25 cellular contexts compared by ENCODE assay signal in the genomic region with DNA sequence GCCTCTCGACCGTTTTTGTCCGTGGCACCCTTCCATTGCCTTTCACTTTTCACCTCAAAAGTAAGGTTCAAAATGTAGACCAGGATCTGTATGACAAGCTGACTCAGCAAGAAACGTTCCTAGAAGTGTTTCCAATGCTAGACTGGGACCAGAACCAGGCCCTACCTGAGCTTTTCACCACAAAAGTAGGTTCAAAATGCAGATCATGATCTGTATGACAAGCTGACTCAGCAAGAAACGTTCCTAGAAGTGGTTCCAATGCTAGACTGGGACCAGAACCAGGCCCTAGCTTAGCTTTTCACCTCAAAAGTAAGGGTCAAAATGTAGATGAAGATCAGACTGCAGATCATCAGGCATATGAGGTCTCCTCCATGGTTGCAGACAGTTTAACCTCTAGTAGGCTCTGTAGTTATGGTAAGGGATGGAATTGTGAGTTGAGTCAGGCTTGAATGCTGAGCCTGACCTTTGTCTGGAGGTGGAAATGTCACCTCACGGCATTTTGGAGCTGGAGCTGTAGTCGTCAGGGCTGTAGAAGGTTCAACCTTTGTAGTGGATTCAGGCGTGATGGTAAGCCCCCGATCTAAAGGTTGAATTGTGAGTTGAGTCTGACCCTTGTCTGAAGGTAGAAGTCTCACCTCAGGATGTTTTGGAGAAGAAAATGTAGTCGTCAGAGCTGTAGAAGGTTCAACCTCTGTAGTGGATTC.
"Had no signal": no experiment of that assay in that cellular context is flagged by ENCODE, and none has a peak within 500 bp of the region (broad histone marks: within the 10 kb centered on the region; RNA-seq: fewer than 3 reads in every experiment).

No MANE protein-coding gene starts in this region.

- FAIRE-seq: endothelial cell of umbilical vein had no signal

- H3K4me1 Mint-ChIP-seq: naive thymus-derived CD8-positive, alpha-beta T cell; nephron progenitor cell; stimulated activated effector memory CD8-positive, alpha-beta T cell treated with anti-CD3 and anti-CD28 coated beads, Interleukin-12 subunit alpha, Interleukin-12 subunit beta, amount 100 ng/mL, for 72 hours had no signal

- H3K27me3 ChIP-seq: colonic mucosa, gastroesophageal sphincter, hepatocyte, right atrium auricular region, sigmoid colon, vagina had no signal

- H2AFZ ChIP-seq: hepatocyte had no signal

- H3K79me2 ChIP-seq: hepatocyte had no signal

- H3K4me3 ChIP-seq: colonic mucosa, esophagus muscularis mucosa, gastroesophageal sphincter, heart left ventricle, hepatocyte, lower lobe of right lung, prostate gland, right atrium auricular region, sigmoid colon, suprapubic skin, transverse colon, vagina had no signal

- DNase-seq: colonic mucosa; effector CD8-positive, alpha-beta T cell; foreskin keratinocyte; heart left ventricle; left colon; left ventricle myocardium superior; lower lobe of right lung; naive thymus-derived CD8-positive, alpha-beta T cell; nephron progenitor cell; nucleus accumbens; sigmoid colon; stimulated activated CD4-positive, alpha-beta T cell treated with anti-CD3 and anti-CD28 coated beads, Interleukin-2, amount 100 ng/mL, for 24 hours; stimulated activated CD4-positive, alpha-beta T cell treated with anti-CD3 and anti-CD28 coated beads, Interleukin-4, amount 100 ng/mL, for 24 hours; transverse colon had no signal

- H3K27ac ChIP-seq: colonic mucosa, esophagus muscularis mucosa, foreskin keratinocyte, gastroesophageal sphincter, heart left ventricle, hepatocyte, lower lobe of right lung, prostate gland, right atrium auricular region, sigmoid colon, suprapubic skin, transverse colon, vagina had no signal

- H3K4me1 ChIP-seq: colonic mucosa, foreskin keratinocyte, gastroesophageal sphincter, heart left ventricle, lower lobe of right lung, prostate gland, right atrium auricular region, sigmoid colon, transverse colon, vagina had no signal

- H3K9me3 ChIP-seq: colonic mucosa, esophagus muscularis mucosa, gastroesophageal sphincter, lower lobe of right lung, prostate gland, suprapubic skin, vagina had no signal

- ATAC-seq: foreskin keratinocyte; gastroesophageal sphincter; heart left ventricle; left colon; left ventricle myocardium superior; lower lobe of right lung; naive thymus-derived CD8-positive, alpha-beta T cell; stimulated activated effector memory CD8-positive, alpha-beta T cell treated with anti-CD3 and anti-CD28 coated beads, Interleukin-12 subunit alpha, Interleukin-12 subunit beta, amount 100 ng/mL, for 72 hours had no signal

- H3K27ac Mint-ChIP-seq: dendritic cell treated with granulocyte-macrophage colony-stimulating factor and Interleukin-4, amounts not matched to agents 40 ng/mL and 50 ng/mL, for 4 days; stimulated activated effector memory CD8-positive, alpha-beta T cell treated with anti-CD3 and anti-CD28 coated beads, Interleukin-12 subunit alpha, Interleukin-12 subunit beta, amount 100 ng/mL, for 72 hours; stimulated activated naive CD8-positive, alpha-beta T cell treated with anti-CD3 and anti-CD28 coated beads, Interleukin-15, Interleukin-2, amounts not matched to agents 100 ng/mL and 50 ng/mL, for 24 hours had no signal

- H3K4me3 Mint-ChIP-seq: dendritic cell treated with granulocyte-macrophage colony-stimulating factor and Interleukin-4, amounts not matched to agents 40 ng/mL and 50 ng/mL, for 4 days; naive thymus-derived CD8-positive, alpha-beta T cell; nephron progenitor cell; stimulated activated effector memory CD8-positive, alpha-beta T cell treated with anti-CD3 and anti-CD28 coated beads, Interleukin-12 subunit alpha, Interleukin-12 subunit beta, amount 100 ng/mL, for 72 hours; stimulated activated naive CD8-positive, alpha-beta T cell treated with anti-CD3 and anti-CD28 coated beads, Interleukin-15, Interleukin-2, amounts not matched to agents 100 ng/mL and 50 ng/mL, for 24 hours had no signal

- H3K4me2 ChIP-seq: hepatocyte had no signal

- H3K36me3 ChIP-seq: colonic mucosa, esophagus muscularis mucosa, gastroesophageal sphincter, heart left ventricle, lower lobe of right lung, prostate gland, right atrium auricular region, sigmoid colon, suprapubic skin, transverse colon, vagina had no signal

- H3K36me3 Mint-ChIP-seq: stimulated activated effector memory CD8-positive, alpha-beta T cell treated with anti-CD3 and anti-CD28 coated beads, Interleukin-12 subunit alpha, Interleukin-12 subunit beta, amount 100 ng/mL, for 72 hours had no signal
